Comparison of ENCODE assay signal across 12 cellular contexts in genomic region chr12:115598827-115599226, GRCh38.
DNase-seq lines count a peak whose midpoint lies in the region; ATAC-seq and TF ChIP-seq lines count a peak whose summit lies in the region.
"Had no signal": no experiment of that assay in that cellular context is flagged by ENCODE, and none has a peak within 500 bp of the region (broad histone marks: within the 10 kb centered on the region; RNA-seq: fewer than 3 reads in every experiment).

No MANE protein-coding gene starts in this region.

- intact Hi-C loops in Caco-2 (cut with micrococcal nuclease; ENCODE audit: unreplicated experiment), result no loop called here

- POLR2A ChIA-PET in AG04449 (lab: Yijun Ruan, JAX) (no interaction called here), Caco-2 (lab: Charles Lee) (no interaction called here)

- no peak for TF ChIP-seq CTCF in AG04449 (IDR thresholded peaks at IDR 0.05; ENCODE audit: insufficient read depth, low read length, missing control alignments)
- TF ChIP-seq CTCF in fibroblast of villous mesenchyme (IDR thresholded peaks at IDR 0.05; ENCODE audit: insufficient read depth, low read depth, low read length), result no peak
- TF ChIP-seq CTCF in Caco-2 (IDR thresholded peaks at IDR 0.05; ENCODE audit: insufficient read depth in 1 of 2, low read depth in 1 of 2, low read length in 1 of 2, severe bottlenecking in 1 of 2, unreplicated experiment in 1 of 2), result no peak

- H3K4me3 Mint-ChIP-seq in stimulated activated naive CD8-positive, alpha-beta T cell treated with anti-CD3 and anti-CD28 coated beads, Interleukin-15, amount 100 ng/mL, for 72 hours, result no peak overlapping the region
- no peak overlapping the region for H3K4me3 Mint-ChIP-seq in Caco-2 (ENCODE audit: unreplicated experiment)
- H3K4me3 Mint-ChIP-seq: natural killer cell had no signal

- peak overlapping the region; percentile 8; the same call in 1 of the 2 replicates for H3K4me3 ChIP-seq in AG04449 (ENCODE audit: low read depth, low read length)
- no peak overlapping the region for H3K4me3 ChIP-seq in fibroblast of villous mesenchyme (ENCODE audit: low read depth, low read length)
- H3K4me3 ChIP-seq in Caco-2 (ENCODE audit: low read depth, low read length), result no peak overlapping the region

- peaks cover 0 to 4% of the 10 kb centered on the region in 2 donors for H3K9me3 Mint-ChIP-seq in stimulated activated naive CD8-positive, alpha-beta T cell treated with anti-CD3 and anti-CD28 coated beads, Interleukin-15, amount 100 ng/mL, for 72 hours
- no peaks in the 10 kb centered on the region for H3K9me3 Mint-ChIP-seq in Caco-2 (ENCODE audit: unreplicated experiment)

- BruUV-seq in Caco-2 (replicated peaks; lab: Mats Ljungman, UMichigan), result no TSS peak

- H3K4me1 ChIP-seq in Caco-2, result no peaks in the 10 kb centered on the region

- H3K27me3 ChIP-seq in Caco-2 (replicated peaks; ENCODE audit: control insufficient read depth, insufficient read depth, low read length), result no peaks in the 10 kb centered on the region
- H3K27me3 ChIP-seq: Peyer's patch had no signal

- no peaks in the 10 kb centered on the region for H3K36me3 Mint-ChIP-seq in Caco-2 (ENCODE audit: insufficient read depth, unreplicated experiment)
- H3K36me3 Mint-ChIP-seq: natural killer cell had no signal

- ATAC-seq in GM19324 (IDR thresholded peaks at IDR 0.05; ENCODE audit: low FRiP score, unreplicated experiment), result no peak
- ATAC-seq in stimulated activated naive CD8-positive, alpha-beta T cell treated with anti-CD3 and anti-CD28 coated beads, Interleukin-15, amount 100 ng/mL, for 72 hours, result no peak
- ATAC-seq: natural killer cell had no signal

- peaks cover 31% of the 10 kb centered on the region for H3K27me3 Mint-ChIP-seq in stimulated activated naive CD8-positive, alpha-beta T cell treated with anti-CD3 and anti-CD28 coated beads, Interleukin-15, amount 100 ng/mL, for 72 hours
- H3K27me3 Mint-ChIP-seq in Caco-2 (ENCODE audit: insufficient read depth, unreplicated experiment), result peaks cover 5% of the 10 kb centered on the region

- H3K4me1 Mint-ChIP-seq in stimulated activated naive CD8-positive, alpha-beta T cell treated with anti-CD3 and anti-CD28 coated beads, Interleukin-15, amount 100 ng/mL, for 72 hours, result no peaks in the 10 kb centered on the region
- no peaks in the 10 kb centered on the region for H3K4me1 Mint-ChIP-seq in Caco-2 (ENCODE audit: low read depth, unreplicated experiment)
- H3K4me1 Mint-ChIP-seq: natural killer cell had no signal

- H3K36me3 ChIP-seq in Caco-2 (ENCODE audit: control insufficient read depth, insufficient read depth, low read length), result no peaks in the 10 kb centered on the region
- H3K36me3 ChIP-seq: Peyer's patch, tibial artery had no signal

- no peak overlapping the region for H3K27ac Mint-ChIP-seq in stimulated activated naive CD8-positive, alpha-beta T cell treated with anti-CD3 and anti-CD28 coated beads, Interleukin-15, amount 100 ng/mL, for 72 hours
- H3K27ac Mint-ChIP-seq in Caco-2 (ENCODE audit: unreplicated experiment), result no peak overlapping the region
- H3K27ac Mint-ChIP-seq: natural killer cell had no signal

- no peak for DNase-seq in AG04449 (ENCODE audit: low read depth, low spot score)
- peak; percentile 53 for DNase-seq in NCI-H2196 (lab: John Stamatoyannopoulos, UW; ENCODE audit: unreplicated experiment)
- peak; percentile 6 for DNase-seq in fibroblast of villous mesenchyme (ENCODE audit: low read depth)
- peak; percentile 80 for DNase-seq in pons (ENCODE audit: low spot score)
- DNase-seq in stimulated activated naive CD8-positive, alpha-beta T cell treated with anti-CD3 and anti-CD28 coated beads, Interleukin-15, amount 100 ng/mL, for 72 hours, result no peak
- DNase-seq in ureter (ENCODE audit: low spot score), result no peak
- DNase-seq in Caco-2, result no peak
- DNase-seq: activated effector memory CD4-positive, alpha-beta T cell treated with anti-CD3 and anti-CD28 coated beads, Interleukin-2, amount 50 U/mL, for 16 hours; natural killer cell; Peyer's patch; tibial artery had no signal

- H3K9me3 ChIP-seq in Caco-2, result no peaks in the 10 kb centered on the region
- H3K9me3 ChIP-seq: Peyer's patch, tibial artery had no signal

- CTCF ChIA-PET in AG04449 (lab: Yijun Ruan, JAX) (no interaction called here), Caco-2 (lab: Charles Lee) (no interaction called here)

Comparison
In these comparisons a context has a peak if more than half of its experiments do, and no peak if none do; other contexts are left out.
1. DNase-seq: peak in NCI-H2196 (single experiment), fibroblast of villous mesenchyme (single experiment) and pons (single experiment); none in AG04449 (single experiment), stimulated activated naive CD8-positive, alpha-beta T cell treated with anti-CD3 and anti-CD28 coated beads, Interleukin-15, amount 100 ng/mL, for 72 hours (0 of 2), ureter (single experiment) and Caco-2 (0 of 2).